Comparison of ENCODE assay signal across 8 cellular contexts in the genomic region with DNA sequence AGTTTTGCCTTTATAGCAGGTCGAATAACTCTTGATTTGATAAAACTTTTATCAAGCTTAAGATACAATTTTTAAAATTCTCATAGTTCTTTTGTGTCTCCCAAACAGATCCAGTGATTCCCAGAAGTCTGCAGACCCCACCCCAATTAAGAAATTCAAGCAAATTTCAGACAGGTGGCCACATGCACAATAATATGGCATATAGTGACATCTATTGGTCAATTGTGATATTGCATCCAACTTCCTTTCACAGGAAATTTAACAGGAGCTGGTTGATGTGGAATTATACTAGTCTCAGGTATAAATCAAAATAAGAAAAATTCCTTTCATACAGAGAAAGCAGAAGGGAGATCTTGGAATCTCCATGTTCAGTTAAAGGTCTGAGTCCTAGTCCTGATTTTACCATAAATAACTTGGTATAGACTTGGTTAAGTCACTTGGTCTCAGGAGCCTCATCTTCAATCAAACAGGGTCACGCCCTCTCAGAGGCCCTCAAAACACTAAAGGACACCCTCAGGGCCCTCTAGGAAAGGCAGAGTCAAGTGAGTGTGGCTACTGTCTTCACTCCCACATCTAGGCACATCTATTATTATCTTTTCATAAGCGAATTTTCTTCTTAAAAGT. TPM values are rescaled to one million over a fixed set of nuclear protein-coding genes. Genes with fewer than 3 reads are reported as not detected.
DNase-seq lines count a peak whose midpoint lies in the region; ATAC-seq and TF ChIP-seq lines count a peak whose summit lies in the region.

No MANE protein-coding gene starts in this region.

- H3K4me3 ChIP-seq in GM06990 (replicated peaks; ENCODE audit: low read depth, low read length) (no peak overlapping the region), coronary artery (no peak overlapping the region)

- H3K27ac Mint-ChIP-seq in neural crest cell (ENCODE audit: unreplicated experiment), result no peak overlapping the region

- TF ChIP-seq CTCF in 22Rv1 (IDR thresholded peaks at IDR 0.05), result peak; percentile 86
- TF ChIP-seq CTCF in GM06990 (IDR thresholded peaks at IDR 0.05; ENCODE audit: insufficient read depth, low read length, poor library complexity, severe bottlenecking), result peak; percentile 56
- TF ChIP-seq CTCF in coronary artery (IDR thresholded peaks at IDR 0.05), result peak; percentile 52
- TF ChIP-seq CTCF in neural crest cell (conservative IDR thresholded peaks at IDR 0.05), result peak; percentile 93

- H3K27me3 ChIP-seq in GM06990 (replicated peaks; ENCODE audit: control insufficient read depth, insufficient read depth, low read length), result peaks cover 1% of the 10 kb centered on the region; the same call in 1 of the 2 replicates

- ATAC-seq in HG02885 (IDR thresholded peaks at IDR 0.05; ENCODE audit: poor library complexity, unreplicated experiment), result no peak
- no peak for ATAC-seq in HG02610 (IDR thresholded peaks at IDR 0.05; ENCODE audit: unreplicated experiment)

- no peaks in the 10 kb centered on the region for H3K36me3 ChIP-seq in GM06990 (ENCODE audit: control insufficient read depth, insufficient read depth, low read length)

- peaks cover 43% of the 10 kb centered on the region for H3K27me3 Mint-ChIP-seq in neural crest cell (ENCODE audit: low read depth)

- no peaks in the 10 kb centered on the region for H3K9me3 Mint-ChIP-seq in neural crest cell

- H3K4me3 Mint-ChIP-seq in neural crest cell, result no peak overlapping the region

- no peaks in the 10 kb centered on the region for H3K36me3 Mint-ChIP-seq in neural crest cell (ENCODE audit: low read depth)

- DNase-seq in GM06990 (ENCODE audit: extremely low read depth, insufficient read length) (no peak), NCI-H69 (lab: John Stamatoyannopoulos, UW) (peak; percentile 70), coronary artery (ENCODE audit: low spot score) (no peak), neural crest cell (ENCODE audit: low read depth, low spot score) (no peak), epidermal melanocyte (ENCODE audit: insufficient read length, low spot score) (no peak)

- no peak overlapping the region for H3K27ac ChIP-seq in 22Rv1
- H3K27ac ChIP-seq in coronary artery, result no peak overlapping the region

- no peaks in the 10 kb centered on the region for H3K4me1 Mint-ChIP-seq in neural crest cell

RNA-seq across cellular contexts. Expression of gene PIGM, which starts 24.1 kb away (rescaled TPM):
- total RNA-seq in neural crest cell, result 9.7 and 9.9 TPM in 2 replicates

RNA-seq across cellular contexts. Expression of gene SLAMF9, which starts 53.7 kb away (rescaled TPM):
- not detected in 2 replicates for total RNA-seq in neural crest cell
